In the genomic region with DNA sequence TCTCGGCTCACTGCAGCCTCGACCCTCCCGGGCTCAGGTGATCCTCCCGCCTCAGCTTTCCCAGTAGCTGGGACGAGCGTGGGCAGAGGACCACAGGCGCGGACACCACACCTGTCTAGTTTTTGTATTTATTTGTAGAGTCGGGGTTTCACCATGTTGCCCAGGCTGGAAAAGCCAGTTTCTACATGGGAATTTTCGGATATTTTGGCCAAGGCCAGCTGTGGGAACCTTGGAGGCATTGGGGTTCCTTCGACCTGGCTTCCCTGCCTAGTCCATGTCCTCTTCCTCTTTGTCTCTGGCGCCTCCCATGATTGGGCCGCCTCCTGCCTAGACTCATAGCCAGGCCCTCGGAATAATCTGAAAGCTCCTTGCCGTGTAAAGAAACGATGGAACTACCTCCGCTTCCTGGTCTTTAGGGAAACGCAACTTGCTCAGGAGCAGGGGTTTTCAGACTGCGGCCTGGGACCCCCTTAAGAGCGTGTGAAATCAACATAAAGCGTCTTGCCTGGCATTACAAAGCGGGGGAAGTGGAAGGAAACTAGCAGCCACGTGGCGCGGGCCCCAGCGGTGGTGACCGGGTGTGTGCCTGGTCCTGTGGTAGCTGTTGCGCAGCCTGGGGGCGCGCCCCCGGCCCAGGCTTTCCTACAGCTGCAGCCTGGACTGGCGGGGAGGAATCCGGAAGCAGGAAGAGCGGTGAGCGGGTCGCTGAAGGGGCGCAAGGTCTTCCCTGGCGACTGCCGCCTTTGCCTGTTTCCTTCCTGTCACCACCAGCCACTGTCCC, we compare ENCODE assay signal across 8 cellular contexts. TPM values are rescaled to one million over a fixed set of nuclear protein-coding genes. Genes with fewer than 3 reads are reported as not detected.
A peak's percentile ranks its signal among the peaks of the same experiment; 100 is the strongest.
DNase-seq lines count a peak whose midpoint lies in the region; ATAC-seq and TF ChIP-seq lines count a peak whose summit lies in the region.

No MANE protein-coding gene starts in this region.

- DNase-seq in DMS153 (lab: John Stamatoyannopoulos, UW) (peak; percentile 4), DMS153 treated with DMSO at 0.1 percent for 48 hours (lab: John Stamatoyannopoulos, UW; ENCODE audit: unreplicated experiment) (no peak), activated B cell treated with CpG ODN at 0.5 μM for 24 hours (peak; percentile 46), left kidney (ENCODE audit: low read depth, low spot score) (peak; percentile 87), amniotic stem cell (lab: John Stamatoyannopoulos, UW) (no peak)
- DNase-seq in central memory CD8-positive, alpha-beta T cell (ENCODE audit: low spot score in 2 of 2) = peak in 1 of 2 donors; percentile 19
- DNase-seq in stimulated activated CD4-positive, alpha-beta T cell treated with anti-CD3 and anti-CD28 coated beads, Interleukin-4, amount 100 ng/mL, for 24 hours = peak; percentile 65

- no peak for TF ChIP-seq CTCF in activated B cell treated with CpG ODN at 0.5 μM for 24 hours (IDR thresholded peaks at IDR 0.05)

- POLR2A ChIA-PET in activated B cell treated with CpG ODN at 0.5 μM for 24 hours (lab: Charles Lee) = interaction anchor here (0.5 to 1.6 kb wide), 11 partner anchors 9 to 279 kb away, joined by 3 to 14 read pairs (median 4); a partner anchor contains a TSS

- peaks cover 34% of the 10 kb centered on the region for H3K36me3 Mint-ChIP-seq in activated B cell treated with CpG ODN at 0.5 μM for 24 hours (ENCODE audit: low read depth)
- H3K36me3 Mint-ChIP-seq in central memory CD8-positive, alpha-beta T cell (ENCODE audit: insufficient read depth) = peaks cover 49% of the 10 kb centered on the region

- CTCF ChIA-PET in activated B cell treated with CpG ODN at 0.5 μM for 24 hours (lab: Charles Lee) = interaction anchor here (0.7 to 1.3 kb wide), 3 partner anchors 8 to 25 kb away, joined by 3 to 5 read pairs (median 3); no protein-coding TSS in a partner anchor

- H3K27ac Mint-ChIP-seq in activated B cell treated with CpG ODN at 0.5 μM for 24 hours = peak overlapping the region; percentile 82
- H3K27ac Mint-ChIP-seq in central memory CD8-positive, alpha-beta T cell (ENCODE audit: low read depth) = peak overlapping the region; percentile 83

- peaks cover 50% of the 10 kb centered on the region for H3K4me1 Mint-ChIP-seq in activated B cell treated with CpG ODN at 0.5 μM for 24 hours
- H3K4me1 Mint-ChIP-seq in central memory CD8-positive, alpha-beta T cell = peaks cover 60% of the 10 kb centered on the region

- intact Hi-C loops in activated B cell treated with CpG ODN at 0.5 μM for 24 hours (cut with micrococcal nuclease) = loop anchor here (2.0 to 10.0 kb wide), 6 partner anchors 15 to 1244 kb away; a partner anchor contains a TSS

- H3K9me3 Mint-ChIP-seq in activated B cell treated with CpG ODN at 0.5 μM for 24 hours = no peaks in the 10 kb centered on the region
- no peaks in the 10 kb centered on the region for H3K9me3 Mint-ChIP-seq in central memory CD8-positive, alpha-beta T cell

- H3K4me3 Mint-ChIP-seq in activated B cell treated with CpG ODN at 0.5 μM for 24 hours = peak overlapping the region; percentile 85
- H3K4me3 Mint-ChIP-seq in central memory CD8-positive, alpha-beta T cell = peak overlapping the region; percentile 92

- ATAC-seq in activated B cell treated with CpG ODN at 0.5 μM for 24 hours (ENCODE audit: low read depth) (peak; percentile 6), HG02610 (IDR thresholded peaks at IDR 0.05; ENCODE audit: unreplicated experiment) (no peak)
- ATAC-seq in central memory CD8-positive, alpha-beta T cell (replicated peaks; ENCODE audit: extremely low read depth, poor library complexity, severe bottlenecking) = no peak

- no peaks in the 10 kb centered on the region for H3K27me3 Mint-ChIP-seq in activated B cell treated with CpG ODN at 0.5 μM for 24 hours
- no peaks in the 10 kb centered on the region for H3K27me3 Mint-ChIP-seq in central memory CD8-positive, alpha-beta T cell

RNA-seq across cellular contexts. Expression of a gene that starts 1.4 kb away (rescaled TPM):
- 431 and 435 TPM in 2 replicates for total RNA-seq in activated B cell treated with CpG ODN at 0.5 μM for 24 hours

RNA-seq across cellular contexts. Expression of a gene that starts 51.5 kb away (rescaled TPM):
- total RNA-seq in activated B cell treated with CpG ODN at 0.5 μM for 24 hours = 41.1 and 42.3 TPM in 2 replicates

Comparison
In these comparisons a context has a peak if more than half of its experiments do, and no peak if none do; other contexts are left out.
1. DNase-seq: peak in DMS153 (single experiment), activated B cell treated with CpG ODN at 0.5 μM for 24 hours (single experiment), left kidney (single experiment) and stimulated activated CD4-positive, alpha-beta T cell treated with anti-CD3 and anti-CD28 coated beads, Interleukin-4, amount 100 ng/mL, for 24 hours (single experiment); none in DMS153 treated with DMSO at 0.1 percent for 48 hours (single experiment) and amniotic stem cell (single experiment).